In genomic region chr10:58660577-58661255, GRCh38 we compare ENCODE assay signal across 18 cellular contexts.
DNase-seq lines count a peak whose midpoint lies in the region; ATAC-seq and TF ChIP-seq lines count a peak whose summit lies in the region.
"Had no signal": no experiment of that assay in that cellular context is flagged by ENCODE, and none has a peak within 500 bp of the region (broad histone marks: within the 10 kb centered on the region; RNA-seq: fewer than 3 reads in every experiment).

No MANE protein-coding gene starts in this region.

- H3K9ac ChIP-seq in endocrine pancreas (ENCODE audit: control insufficient read depth, insufficient read depth, low read length): no peak overlapping the region
- H3K9ac ChIP-seq in skeletal muscle satellite cell (ENCODE audit: low read depth, low read length): peak overlapping the region; percentile 71
- H3K9ac ChIP-seq: neural progenitor cell had no signal

- TF ChIP-seq CTCF in RWPE2 (IDR thresholded peaks at IDR 0.05; ENCODE audit: poor library complexity, severe bottlenecking): no peak

- no peaks in the 10 kb centered on the region for H3K36me3 ChIP-seq in RWPE2 (ENCODE audit: low read depth)
- no peaks in the 10 kb centered on the region for H3K36me3 ChIP-seq in endocrine pancreas (ENCODE audit: control insufficient read depth, insufficient read depth, low read length)
- H3K36me3 ChIP-seq in skeletal muscle satellite cell (ENCODE audit: insufficient read depth, low read length): no peaks in the 10 kb centered on the region
- H3K36me3 ChIP-seq: gastroesophageal sphincter, neural progenitor cell had no signal

- ATAC-seq in RWPE2 (ENCODE audit: low read depth): 0 out of 3 replicates have a peak, but pooled peaks have one; percentile 6
- ATAC-seq in GM19351 (IDR thresholded peaks at IDR 0.05; ENCODE audit: unreplicated experiment): no peak
- ATAC-seq: gastroesophageal sphincter, right cardiac atrium had no signal

- H3K4me1 ChIP-seq in RWPE2 (ENCODE audit: insufficient read depth, poor library complexity, severe bottlenecking): peaks cover 28% of the 10 kb centered on the region
- H3K4me1 ChIP-seq in endocrine pancreas (ENCODE audit: control insufficient read depth, insufficient read depth, low read length): no peaks in the 10 kb centered on the region
- H3K4me1 ChIP-seq in skeletal muscle satellite cell (ENCODE audit: control insufficient read depth, insufficient read depth, low read length): peaks cover 35% of the 10 kb centered on the region
- H3K4me1 ChIP-seq: neural progenitor cell had no signal

- DNase-seq in H4 (ENCODE audit: low spot score) (peak; percentile 41), RWPE2 (ENCODE audit: low spot score) (no peak), RKO (ENCODE audit: low spot score) (no peak), NCI-H1694 treated with DMSO at 0.1 percent for 48 hours (lab: John Stamatoyannopoulos, UW) (no peak)
- DNase-seq: activated T-cell treated with anti-CD3 and anti-CD28 coated beads, Interleukin-2, amount 50 U/mL, for 1 hour; caudate nucleus; DND-41; H7; mesendoderm; NK-92 treated with Interleukin-12 subunit alpha and Interleukin-12 subunit beta, amount 100 ng/mL, for 24 hours; right cardiac atrium; SIG-M5; stimulated activated CD4-positive, alpha-beta T cell treated with anti-CD3 and anti-CD28 coated beads, Interleukin-2, amount 100 ng/mL, for 24 hours had no signal

- no peak overlapping the region for H3K4me3 ChIP-seq in RWPE2 (ENCODE audit: severe bottlenecking)
- peak overlapping the region; percentile 18 for H3K4me3 ChIP-seq in endocrine pancreas (ENCODE audit: control insufficient read depth, insufficient read depth, low read length)
- H3K4me3 ChIP-seq in skeletal muscle satellite cell (ENCODE audit: low read length): peak overlapping the region; percentile 39
- H3K4me3 ChIP-seq: gastroesophageal sphincter, neural progenitor cell had no signal

- peak overlapping the region; percentile 84 for H3K27ac ChIP-seq in RWPE2 (ENCODE audit: poor library complexity, severe bottlenecking)
- H3K27ac ChIP-seq: neural progenitor cell had no signal

- H3K27me3 ChIP-seq in RWPE2 (ENCODE audit: insufficient read depth, poor library complexity, severe bottlenecking) (no peaks in the 10 kb centered on the region), endocrine pancreas (ENCODE audit: control insufficient read depth, insufficient read depth, low read length) (no peaks in the 10 kb centered on the region), skeletal muscle satellite cell (ENCODE audit: control insufficient read depth, insufficient read depth, low read length) (no peaks in the 10 kb centered on the region)
- H3K27me3 ChIP-seq: gastroesophageal sphincter, neural progenitor cell had no signal

- peaks cover 7% of the 10 kb centered on the region for H3K9me3 ChIP-seq in RWPE2 (ENCODE audit: severe bottlenecking)
- no peaks in the 10 kb centered on the region for H3K9me3 ChIP-seq in endocrine pancreas (ENCODE audit: control insufficient read depth, low read length)
- H3K9me3 ChIP-seq in skeletal muscle satellite cell (replicated peaks; ENCODE audit: low read length): peaks cover 6% of the 10 kb centered on the region

- peak overlapping the region; percentile 67 for H3K4me2 ChIP-seq in skeletal muscle satellite cell (ENCODE audit: low read length)
- H3K4me2 ChIP-seq: neural progenitor cell had no signal
